ENCODE assay signal across 8 cellular contexts in genomic region chr2:68789603-68790002, GRCh38. TPM values are rescaled to one million over a fixed set of nuclear protein-coding genes. Genes with fewer than 3 reads are reported as not detected.
A peak's percentile ranks its signal among the peaks of the same experiment; 100 is the strongest.
DNase-seq lines count a peak whose midpoint lies in the region; ATAC-seq and TF ChIP-seq lines count a peak whose summit lies in the region.

No MANE protein-coding gene starts in this region.

- H3K27me3 Mint-ChIP-seq in activated T-cell treated with anti-CD3 and anti-CD28 coated beads, Interleukin-2, amount 50 U/mL, for 72 hours (ENCODE audit: low read depth), result no peaks in the 10 kb centered on the region
- peaks cover 2% of the 10 kb centered on the region for H3K27me3 Mint-ChIP-seq in chondrocyte (ENCODE audit: low read depth)

- DNase-seq in DND-41 (no peak), GM19238 (ENCODE audit: insufficient read length, low spot score) (peak; percentile 69), dedifferentiated amniotic fluid mesenchymal stem cell (ENCODE audit: extremely low spot score) (no peak), chondrocyte (ENCODE audit: low spot score) (no peak), substantia nigra (lab: John Stamatoyannopoulos, UW) (no peak), cortex of kidney (lab: John Stamatoyannopoulos, UW) (no peak)
- peak; percentile 59 to 68 for DNase-seq in activated T-cell treated with anti-CD3 and anti-CD28 coated beads, Interleukin-2, amount 50 U/mL, for 72 hours

- no peaks in the 10 kb centered on the region for H3K27me3 ChIP-seq in DND-41 (ENCODE audit: insufficient read depth, low read length, poor library complexity)

- H3K79me2 ChIP-seq in DND-41 (ENCODE audit: insufficient read depth, low read length), result no peaks in the 10 kb centered on the region

- H2AFZ ChIP-seq in DND-41 (ENCODE audit: low read depth, low read length), result no peak overlapping the region

- H3K36me3 Mint-ChIP-seq in activated T-cell treated with anti-CD3 and anti-CD28 coated beads, Interleukin-2, amount 50 U/mL, for 72 hours (ENCODE audit: insufficient read depth in 2 of 2), result peaks cover 13 to 20% of the 10 kb centered on the region in 2 donors
- H3K36me3 Mint-ChIP-seq in chondrocyte (ENCODE audit: low read depth), result no peaks in the 10 kb centered on the region

- no peaks in the 10 kb centered on the region for H4K20me1 ChIP-seq in DND-41 (ENCODE audit: insufficient read depth, low read length)

- no peak overlapping the region for H3K4me3 ChIP-seq in DND-41 (ENCODE audit: low read depth in 1 of 2, low read length in 2 of 2)

- H3K36me3 ChIP-seq in DND-41 (ENCODE audit: insufficient read depth, low read length), result peaks cover 66% of the 10 kb centered on the region

- H3K4me2 ChIP-seq in DND-41 (ENCODE audit: insufficient read depth, low read length), result no peak overlapping the region

- TF ChIP-seq CTCF in DND-41 (IDR thresholded peaks at IDR 0.05; ENCODE audit: borderline replicate concordance, extremely low read depth, low read length, poor library complexity, severe bottlenecking) (no peak), chondrocyte (IDR thresholded peaks at IDR 0.05) (no peak)

- no peaks in the 10 kb centered on the region for H3K9me3 Mint-ChIP-seq in activated T-cell treated with anti-CD3 and anti-CD28 coated beads, Interleukin-2, amount 50 U/mL, for 72 hours
- H3K9me3 Mint-ChIP-seq in chondrocyte (ENCODE audit: low read depth), result peaks cover 4% of the 10 kb centered on the region

- H3K27ac Mint-ChIP-seq in activated T-cell treated with anti-CD3 and anti-CD28 coated beads, Interleukin-2, amount 50 U/mL, for 72 hours, result no peak overlapping the region
- no peak overlapping the region for H3K27ac Mint-ChIP-seq in chondrocyte (ENCODE audit: unreplicated experiment)

- no peaks in the 10 kb centered on the region for H3K9me3 ChIP-seq in DND-41 (ENCODE audit: insufficient read depth, low read length, severe bottlenecking)

- no peak overlapping the region for H3K4me3 Mint-ChIP-seq in activated T-cell treated with anti-CD3 and anti-CD28 coated beads, Interleukin-2, amount 50 U/mL, for 72 hours
- H3K4me3 Mint-ChIP-seq in chondrocyte (ENCODE audit: unreplicated experiment), result no peak overlapping the region

- H3K4me1 Mint-ChIP-seq in activated T-cell treated with anti-CD3 and anti-CD28 coated beads, Interleukin-2, amount 50 U/mL, for 72 hours (ENCODE audit: low read depth), result peaks cover 53% of the 10 kb centered on the region
- no peaks in the 10 kb centered on the region for H3K4me1 Mint-ChIP-seq in chondrocyte (ENCODE audit: low read depth)

- no peak for ATAC-seq in DND-41 (ENCODE audit: insufficient read depth, low read depth)
- ATAC-seq in HG02973 (IDR thresholded peaks at IDR 0.05; ENCODE audit: unreplicated experiment), result peak; percentile 98
- peak; percentile 93 to 97 for ATAC-seq in activated T-cell treated with anti-CD3 and anti-CD28 coated beads, Interleukin-2, amount 50 U/mL, for 72 hours (replicated peaks in 1 of 2)

- H3K9ac ChIP-seq in DND-41 (ENCODE audit: low read depth, low read length), result no peak overlapping the region

- H3K4me1 ChIP-seq in DND-41 (ENCODE audit: insufficient read depth, low read length), result no peaks in the 10 kb centered on the region

- H3K27ac ChIP-seq in DND-41 (ENCODE audit: low read length) (peak overlapping the region; percentile 41; the same call in 1 of the 2 replicates), substantia nigra (ENCODE audit: low read depth, low read length, poor library complexity, severe bottlenecking) (no peak overlapping the region)

RNA-seq across cellular contexts. Expression of gene ARHGAP25, which starts 55.0 kb away (rescaled TPM):
- total RNA-seq in activated T-cell treated with anti-CD3 and anti-CD28 coated beads, Interleukin-2, amount 50 U/mL, for 72 hours, result 10 to 100 TPM; 38.3 to 49.5 TPM
- total RNA-seq in chondrocyte, result 0.31 to 0.50 TPM in 2 of 3 replicates, not detected in the other

Comparison
In these comparisons a context has a peak if more than half of its experiments do, and no peak if none do; other contexts are left out.
1. DNase-seq: peak in GM19238 (single experiment) and activated T-cell treated with anti-CD3 and anti-CD28 coated beads, Interleukin-2, amount 50 U/mL, for 72 hours (2 of 2); none in DND-41 (single experiment), dedifferentiated amniotic fluid mesenchymal stem cell (single experiment), chondrocyte (single experiment), substantia nigra (0 of 49) and cortex of kidney (single experiment).
2. RNA of gene ARHGAP25, which starts 55.0 kb away (total RNA-seq): 38.3 to 49.5 TPM in activated T-cell treated with anti-CD3 and anti-CD28 coated beads, Interleukin-2, amount 50 U/mL, for 72 hours; 0.31 to 0.50 TPM in chondrocyte; every median in the first group is over 10 times any median in the second.